Comparison of ENCODE assay signal across 10 cellular contexts in the genomic region with DNA sequence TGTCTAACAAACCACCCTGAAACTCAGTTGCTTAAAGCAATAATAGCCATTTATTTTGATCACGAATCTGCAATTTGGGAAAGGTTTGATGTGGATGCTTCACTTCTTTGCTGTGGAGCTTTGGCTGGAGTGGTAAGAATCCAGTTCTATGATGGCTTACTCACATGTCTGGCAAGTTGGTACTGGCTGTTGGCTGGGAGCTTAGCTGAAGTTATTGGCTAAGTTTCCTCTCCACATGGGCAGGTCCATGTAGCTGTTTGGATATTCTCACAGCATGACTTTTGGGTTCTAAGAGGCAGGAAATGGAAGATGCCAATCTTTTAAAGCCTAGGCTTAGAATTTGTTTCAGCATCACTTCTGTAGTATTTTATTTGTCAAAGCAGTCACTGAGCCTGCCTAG.
DNase-seq lines count a peak whose midpoint lies in the region; ATAC-seq and TF ChIP-seq lines count a peak whose summit lies in the region.
"Had no signal": no experiment of that assay in that cellular context is flagged by ENCODE, and none has a peak within 500 bp of the region (broad histone marks: within the 10 kb centered on the region; RNA-seq: fewer than 3 reads in every experiment).

No MANE protein-coding gene starts in this region.

- H3K36me3 Mint-ChIP-seq in T-cell = no peaks in the 10 kb centered on the region

- POLR2A ChIA-PET in T-cell (lab: Charles Lee) = no interaction called here

- no peak overlapping the region for H3K4ac ChIP-seq in mesendoderm (ENCODE audit: low read depth, low read length)

- CTCF ChIA-PET in T-cell (lab: Charles Lee) = interaction anchor here in 1 of 2 donors (0.6 kb wide), 1 partner anchor 504 kb away, joined by 7 read pairs; no protein-coding TSS in a partner anchor

- peak overlapping the region in 3 of 5 donors; percentile 20 to 57 (median 27) for H3K27ac ChIP-seq in stomach
- H3K27ac ChIP-seq in colonic mucosa = no peak overlapping the region
- H3K27ac ChIP-seq in mesendoderm (ENCODE audit: low read depth, low read length) = no peak overlapping the region

- H3K18ac ChIP-seq in mesendoderm (ENCODE audit: low read length) = no peak overlapping the region

- H3K9ac ChIP-seq in colonic mucosa (ENCODE audit: low read depth in 2 of 2, low read length in 2 of 2) = no peak overlapping the region
- no peak overlapping the region for H3K9ac ChIP-seq in mesendoderm (ENCODE audit: low read length)

- ATAC-seq in GM18867 (IDR thresholded peaks at IDR 0.05; ENCODE audit: unreplicated experiment) = peak; percentile 9
- no peak for ATAC-seq in T-cell (replicated peaks in 1 of 4)

- H2AK5ac ChIP-seq in mesendoderm (ENCODE audit: low read length) = no peak overlapping the region

- H2BK120ac ChIP-seq in mesendoderm (ENCODE audit: low read depth, low read length) = no peak overlapping the region

- no peaks in the 10 kb centered on the region for H3K79me1 ChIP-seq in mesendoderm (ENCODE audit: low read length)

- peak overlapping the region in 2 of 3 donors; percentile 2 to 14 for H3K4me3 Mint-ChIP-seq in T-cell

- no peak overlapping the region for H4K8ac ChIP-seq in mesendoderm (ENCODE audit: low read depth, low read length)

- H3K27me3 ChIP-seq in stomach (no peaks in the 10 kb centered on the region), colonic mucosa (no peaks in the 10 kb centered on the region), mesendoderm (ENCODE audit: insufficient read depth, low read length, poor library complexity) (no peaks in the 10 kb centered on the region)

- no peak overlapping the region for H3K23ac ChIP-seq in mesendoderm (ENCODE audit: low read length)

- H3K4me1 Mint-ChIP-seq in T-cell = peaks cover 0 to 5% (median 0%) of the 10 kb centered on the region in 3 donors

- no peak for DNase-seq in T-cell
- DNase-seq in foreskin fibroblast = peak; percentile 5 to 29
- no peak for DNase-seq in stomach
- DNase-seq in colonic mucosa = no peak
- no peak for DNase-seq in mesendoderm
- no peak for DNase-seq in activated T-cell treated with anti-CD3 and anti-CD28 coated beads, Interleukin-2, amount 50 U/mL, for 48 hours
- no peak for DNase-seq in NOMO-1 treated with dmso at 0.1 percent for 144 hours (lab: John Stamatoyannopoulos, UW; ENCODE audit: unreplicated experiment)
- DNase-seq: nucleus accumbens; stimulated activated naive CD4-positive, alpha-beta T cell treated with Interleukin-2 at 50 U/mL for 16 hours had no signal

- TF ChIP-seq CTCF in foreskin fibroblast (IDR thresholded peaks at IDR 0.05; ENCODE audit: low read depth, low read length) = no peak
- TF ChIP-seq CTCF in stomach (IDR thresholded peaks at IDR 0.05) = no peak
- no peak for TF ChIP-seq CTCF in colonic mucosa (IDR thresholded peaks at IDR 0.05)

- no peak overlapping the region for H3K56ac ChIP-seq in mesendoderm (ENCODE audit: low read length)

- H2BK15ac ChIP-seq in mesendoderm (replicated peaks; ENCODE audit: low read depth) = no peak overlapping the region

- no peak overlapping the region for H3K4me2 ChIP-seq in mesendoderm (ENCODE audit: low read length)

- H3K27me3 Mint-ChIP-seq in T-cell = peaks cover 4 to 11% of the 10 kb centered on the region in 2 donors

- WGBS in stomach, 5 donors = 70 to 94% (median 87%) methylated on average over 1 of the region's 1 CpG
- WGBS in mesendoderm (ENCODE audit: extremely low coverage, insufficient coverage, low lambda C conversion rate) = no CpG with 5 or more reads among the region's 1 CpG

- H3K4me3 ChIP-seq in foreskin fibroblast (ENCODE audit: low read depth in 1 of 2, low read length in 2 of 2) = no peak overlapping the region
- no peak overlapping the region for H3K4me3 ChIP-seq in stomach
- H3K4me3 ChIP-seq in colonic mucosa = no peak overlapping the region
- no peak overlapping the region for H3K4me3 ChIP-seq in mesendoderm (ENCODE audit: low read length)

- TF ChIP-seq POLR2A in stomach (IDR thresholded peaks at IDR 0.05) = no peak

- no peaks in the 10 kb centered on the region for H3K79me2 ChIP-seq in mesendoderm (ENCODE audit: control insufficient read depth, insufficient read depth, low read length)

- no peak overlapping the region for H3K27ac Mint-ChIP-seq in T-cell

- H3K9me3 ChIP-seq in stomach (peaks cover 0 to 9% (median 3%) of the 10 kb centered on the region in 4 donors), colonic mucosa (no peaks in the 10 kb centered on the region)

- no peak overlapping the region for H2BK5ac ChIP-seq in mesendoderm (ENCODE audit: low read length)

- no peak overlapping the region for H4K5ac ChIP-seq in mesendoderm (ENCODE audit: low read length)

- TF ChIP-seq EP300 in stomach (IDR thresholded peaks at IDR 0.05) = no peak

- peaks cover 11 to 24% (median 22%) of the 10 kb centered on the region in 3 donors for H3K9me3 Mint-ChIP-seq in T-cell

- intact Hi-C loops in stomach (cut with DNase I; ENCODE audit: low total_unique reads) (no loop called here), colonic mucosa (cut with DNase I) (no loop called here)

- H3K36me3 ChIP-seq in stomach (no peaks in the 10 kb centered on the region), colonic mucosa (no peaks in the 10 kb centered on the region), mesendoderm (ENCODE audit: control insufficient read depth, insufficient read depth, low read length) (no peaks in the 10 kb centered on the region)

- H3K4me1 ChIP-seq in stomach (no peaks in the 10 kb centered on the region), colonic mucosa (no peaks in the 10 kb centered on the region), mesendoderm (ENCODE audit: control insufficient read depth, low read depth, low read length) (no peaks in the 10 kb centered on the region)

Comparison
In these comparisons a context has a peak if more than half of its experiments do, and no peak if none do; other contexts are left out.
1. DNase-seq: peak in foreskin fibroblast (2 of 2); none in T-cell (0 of 34), stomach (single experiment), colonic mucosa (single experiment), mesendoderm (single experiment), activated T-cell treated with anti-CD3 and anti-CD28 coated beads, Interleukin-2, amount 50 U/mL, for 48 hours (0 of 2) and NOMO-1 treated with dmso at 0.1 percent for 144 hours (single experiment).
2. H3K27ac ChIP-seq: peak in stomach (3 of 5); none in colonic mucosa (single experiment) and mesendoderm (single experiment).